ENCODE assay signal across 30 cellular contexts in genomic region chr12:48015129-48015528, GRCh38. TPM values are rescaled to one million over a fixed set of nuclear protein-coding genes. Genes with fewer than 3 reads are reported as not detected.
"Had no signal": no experiment of that assay in that cellular context is flagged by ENCODE, and none has a peak within 500 bp of the region (broad histone marks: within the 10 kb centered on the region; RNA-seq: fewer than 3 reads in every experiment).

No MANE protein-coding gene starts in this region.

- FAIRE-seq: urothelium cell line had no signal

- ATAC-seq: stimulated activated effector memory CD8-positive, alpha-beta T cell treated with anti-CD3 and anti-CD28 coated beads, Interleukin-12 subunit alpha, Interleukin-12 subunit beta, amount 100 ng/mL, for 72 hours; stimulated activated memory B cell treated with anti-CD40 and anti-IgM and Interleukin-4, amounts not matched to agents 10 μg/mL and 1 μg/mL and 100 μg/mL, for 72 hours; stimulated activated naive B cell treated with anti-CD40 and anti-IgM and Interleukin-4, amounts not matched to agents 10 μg/mL and 1 μg/mL and 100 μg/mL, for 72 hours; stimulated activated naive CD8-positive, alpha-beta T cell treated with anti-CD3 and anti-CD28 coated beads, Interleukin-15, amount 100 ng/mL, for 72 hours; stimulated activated naive CD8-positive, alpha-beta T cell treated with anti-CD3 and anti-CD28 coated beads, Interleukin-15, Interleukin-2, amounts not matched to agents 100 U/mL and 50 U/mL, for 24 hours; upper lobe of right lung had no signal

- H3K27ac ChIP-seq: stomach, suprapubic skin, testis, thoracic aorta, thyroid gland, tibial artery, tibial nerve, transverse colon, upper lobe of left lung, upper lobe of right lung, uterus, vagina had no signal

- DNase-seq: stimulated activated CD4-positive, alpha-beta T cell treated with anti-CD3 and anti-CD28 coated beads, Interleukin-2, amount 100 ng/mL, for 48 hours; stimulated activated CD4-positive, alpha-beta T cell treated with anti-CD3 and anti-CD28 coated beads, Interleukin-4, amount 100 ng/mL, for 1 hour; stimulated activated CD4-positive, alpha-beta T cell treated with anti-CD3 and anti-CD28 coated beads, Interleukin-4, amount 100 ng/mL, for 24 hours; stimulated activated CD4-positive, alpha-beta T cell treated with anti-CD3 and anti-CD28 coated beads, Interleukin-4, amount 100 ng/mL, for 4 hours; stimulated activated CD8-positive, alpha-beta memory T cell treated with anti-CD3 and anti-CD28 coated beads, Interleukin-4, amount 100 ng/mL, for 48 hours; stimulated activated naive B cell treated with anti-CD40 and anti-IgM and Interleukin-4, amounts not matched to agents 10 μg/mL and 1 μg/mL and 100 μg/mL, for 72 hours; stimulated activated naive CD4-positive, alpha-beta T cell; stimulated activated naive CD4-positive, alpha-beta T cell treated with Interleukin-2 at 50 U/mL for 16 hours; stimulated activated naive CD8-positive, alpha-beta T cell treated with anti-CD3 and anti-CD28 coated beads, Interleukin-15, amount 100 ng/mL, for 72 hours; stimulated activated naive CD8-positive, alpha-beta T cell treated with anti-CD3 and anti-CD28 coated beads, Interleukin-15, Interleukin-2, amounts not matched to agents 100 U/mL and 50 U/mL, for 24 hours; stomach; substantia nigra; testis; thyroid gland; transverse colon; trophoblast cell; upper lobe of left lung; upper lobe of right lung; uterus had no signal

- H3K4me3 ChIP-seq: stomach, suprapubic skin, testis, thoracic aorta, thyroid gland, tibial artery, tibial nerve, transverse colon, upper lobe of left lung, upper lobe of right lung, uterus, vagina had no signal

- H3K36me3 ChIP-seq: stomach, suprapubic skin, thoracic aorta, thyroid gland, tibial artery, tibial nerve, transverse colon, upper lobe of left lung, upper lobe of right lung, uterus, vagina had no signal

- H3K9me3 ChIP-seq: stomach, suprapubic skin, testis, thoracic aorta, thyroid gland, tibial artery, tibial nerve, transverse colon, upper lobe of left lung, upper lobe of right lung, uterus, vagina had no signal

- H3K4me1 ChIP-seq: suprapubic skin, testis, thyroid gland, tibial artery, tibial nerve, upper lobe of left lung, upper lobe of right lung, uterus, vagina had no signal

- H3K27me3 ChIP-seq: testis, thyroid gland, upper lobe of left lung, upper lobe of right lung, uterus, vagina had no signal

RNA-seq across cellular contexts. Expression of gene COL2A1, which starts 10.9 kb away (rescaled TPM):
- total RNA-seq: subcutaneous adipose tissue, suprapubic skin, thyroid gland, tibial nerve, upper lobe of right lung, ureter, vagina had no signal
- polyA plus RNA-seq: urinary bladder had no signal
